ENCODE assay signal across 8 cellular contexts in genomic region chr1:156140879-156141707, GRCh38. TPM values are rescaled to one million over a fixed set of nuclear protein-coding genes. Genes with fewer than 3 reads are reported as not detected.
A peak's percentile ranks its signal among the peaks of the same experiment; 100 is the strongest.
DNase-seq lines count a peak whose midpoint lies in the region; ATAC-seq and TF ChIP-seq lines count a peak whose summit lies in the region.

No MANE protein-coding gene starts in this region.

- H3K4me3 ChIP-seq in GM12875 (ENCODE audit: low read depth, low read length) = no peak overlapping the region
- no peak overlapping the region for H3K4me3 ChIP-seq in PC-3 (ENCODE audit: low read length)
- H3K4me3 ChIP-seq in colonic mucosa = no peak overlapping the region
- H3K4me3 ChIP-seq in vagina = no peak overlapping the region

- DNase-seq in PC-3 = no peak
- DNase-seq in colonic mucosa = no peak
- peak; percentile 64 for DNase-seq in midbrain (lab: John Stamatoyannopoulos, UW)
- DNase-seq in vagina (ENCODE audit: extremely low spot score in 2 of 2) = no peak
- DNase-seq in kidney tubule cell (ENCODE audit: low spot score) = no peak

- no peak overlapping the region for H3K9ac ChIP-seq in PC-3 (ENCODE audit: low read length)
- H3K9ac ChIP-seq in colonic mucosa (ENCODE audit: low read depth in 2 of 2, low read length in 2 of 2) = peak overlapping the region in 1 of 2 donors; percentile 17

- no peaks in the 10 kb centered on the region for H3K9me3 ChIP-seq in PC-3 (ENCODE audit: low read length)
- no peaks in the 10 kb centered on the region for H3K9me3 ChIP-seq in colonic mucosa
- no peaks in the 10 kb centered on the region for H3K9me3 ChIP-seq in vagina

- peaks cover 22% of the 10 kb centered on the region for H3F3A ChIP-seq in PC-3 (ENCODE audit: low read length, unreplicated experiment)

- no peak overlapping the region for H2AFZ ChIP-seq in PC-3 (ENCODE audit: low read length)

- peak; percentile 86 for TF ChIP-seq CTCF in GM12875 (IDR thresholded peaks at IDR 0.05; ENCODE audit: borderline replicate concordance, insufficient read depth, low read depth, low read length)
- peak; percentile 83 for TF ChIP-seq CTCF in PC-3 (conservative IDR thresholded peaks at IDR 0.05; ENCODE audit: low read depth, low read length)
- peak; percentile 44 for TF ChIP-seq CTCF in colonic mucosa (IDR thresholded peaks at IDR 0.05)
- peak in 1 of 3 experiments; percentile 32 for TF ChIP-seq CTCF in vagina (IDR thresholded peaks at IDR 0.05)

- H4K20me1 ChIP-seq in PC-3 (ENCODE audit: low read length) = peaks cover 19% of the 10 kb centered on the region; the same call in 1 of the 2 replicates

- H3K27ac ChIP-seq in PC-3 (ENCODE audit: low read length) (no peak overlapping the region), colonic mucosa (no peak overlapping the region), vagina (peak overlapping the region; percentile 68)

- H3K79me2 ChIP-seq in PC-3 (ENCODE audit: low read length) = no peaks in the 10 kb centered on the region

- H3K4me2 ChIP-seq in PC-3 (ENCODE audit: low read length) = no peak overlapping the region

- intact Hi-C loops in PC-3 (cut with micrococcal nuclease) (loop anchor here (10.0 kb wide), 1 partner anchor 174 kb away; no protein-coding TSS in a partner anchor), colonic mucosa (cut with DNase I) (no loop called here), vagina (cut with DNase I) (no loop called here)

- no peak; the same call in 1 of the 2 replicates for ATAC-seq in PC-3
- ATAC-seq in GM18870 (IDR thresholded peaks at IDR 0.05; ENCODE audit: unreplicated experiment) = no peak
- no peak for ATAC-seq in HG03520 (IDR thresholded peaks at IDR 0.05; ENCODE audit: unreplicated experiment)

- CTCF ChIA-PET in PC-3 (lab: Charles Lee) = interaction anchor here (0.6 to 0.9 kb wide), 3 partner anchors 20 to 84 kb away, joined by 3 to 17 read pairs (median 3); no protein-coding TSS in a partner anchor

- H3K27me3 ChIP-seq in PC-3 (ENCODE audit: low read length) (no peaks in the 10 kb centered on the region), colonic mucosa (no peaks in the 10 kb centered on the region), vagina (no peaks in the 10 kb centered on the region)

- TSS peak; percentile 13 for BruUV-seq in PC-3 (replicated peaks; lab: Mats Ljungman, UMichigan)

- POLR2A ChIA-PET in PC-3 (lab: Charles Lee; ENCODE audit: unreplicated experiment) = no interaction called here

- H3K36me3 ChIP-seq in PC-3 (ENCODE audit: low read depth, low read length) (peaks cover 43% of the 10 kb centered on the region), colonic mucosa (peaks cover 17% of the 10 kb centered on the region), vagina (peaks cover 0 to 34% of the 10 kb centered on the region in 2 donors)

- no peak for TF ChIP-seq POLR2A in vagina (IDR thresholded peaks at IDR 0.05)

- H3K4me1 ChIP-seq in PC-3 (ENCODE audit: insufficient read depth, low read length) = peaks cover 5% of the 10 kb centered on the region; the same call in 1 of the 2 replicates
- H3K4me1 ChIP-seq in colonic mucosa = no peaks in the 10 kb centered on the region
- peaks cover 35% of the 10 kb centered on the region for H3K4me1 ChIP-seq in vagina

- no peaks in the 10 kb centered on the region for H3K9me2 ChIP-seq in PC-3 (replicated peaks; ENCODE audit: low read length)

RNA-seq across cellular contexts. Expression of gene SEMA4A, which starts 12.3 kb away (rescaled TPM):
- total RNA-seq in PC-3 (2014; rRNA removed) (5.8 and 13.1 TPM in 2 replicates), colonic mucosa (1 to 10 TPM; 4.5 to 5.6 TPM), vagina (18.7 TPM)

RNA-seq across cellular contexts. Expression of gene LMNA, which starts 26.6 kb away (rescaled TPM):
- 864 and 1,095 TPM in 2 replicates for total RNA-seq in PC-3 (2014; rRNA removed)
- 100 to 1,000 TPM; 414 to 610 TPM for total RNA-seq in colonic mucosa
- 436 TPM for total RNA-seq in vagina

RNA-seq across cellular contexts. Expression of gene SLC25A44, which starts 52.8 kb away (rescaled TPM):
- total RNA-seq in PC-3 (2014; rRNA removed) (28.1 and 33.1 TPM in 2 replicates), colonic mucosa (10 to 100 TPM; 23.6 to 26.8 TPM), vagina (14.0 TPM)

RNA-seq across cellular contexts. Expression of gene MEX3A, which starts 58.8 kb away (rescaled TPM):
- total RNA-seq in PC-3 (2014; rRNA removed) = 12.9 and 14.7 TPM in 2 replicates
- total RNA-seq in colonic mucosa = 1 to 10 TPM; 1.6 to 3.7 TPM
- 1.2 TPM for total RNA-seq in vagina
